Comparison of ENCODE assay signal across 20 cellular contexts in genomic region chr2:43246641-43247040, GRCh38.
"Had no signal": no experiment of that assay in that cellular context is flagged by ENCODE, and none has a peak within 500 bp of the region (broad histone marks: within the 10 kb centered on the region; RNA-seq: fewer than 3 reads in every experiment).

No MANE protein-coding gene starts in this region.

- H3K4me3 Mint-ChIP-seq: activated B cell treated with CpG ODN at 0.5 μM for 24 hours; activated CD4-positive, alpha-beta memory T cell treated with anti-CD3 and anti-CD28 coated beads for 36 hours; activated CD4-positive, alpha-beta T cell treated with anti-CD3 and anti-CD28 coated beads, Interleukin-2, amount 10 ng/mL, durations not matched to agents 7 days and 5 days; activated naive CD4-positive, alpha-beta T cell treated with anti-CD3 and anti-CD28 coated beads, Interleukin-2, amount 10 ng/mL, durations not matched to agents 7 days and 5 days; activated naive CD8-positive, alpha-beta T cell treated with anti-CD3 and anti-CD28 coated beads for 36 hours; T-helper 1 cell treated with Interleukin-12 subunit alpha and Interleukin-12 subunit beta and Interleukin-4 antibody, amounts not matched to agents 30 μg/mL and 1 μg/mL, for 36 hours had no signal

- H3K9me3 ChIP-seq: Peyer's patch had no signal

- H3K36me3 ChIP-seq: brain microvascular endothelial cell, cardiac muscle cell, Peyer's patch had no signal

- H3K27ac Mint-ChIP-seq: activated B cell treated with CpG ODN at 0.5 μM for 24 hours; activated CD4-positive, alpha-beta memory T cell treated with anti-CD3 and anti-CD28 coated beads for 36 hours; activated CD4-positive, alpha-beta T cell treated with anti-CD3 and anti-CD28 coated beads, Interleukin-2, amount 10 ng/mL, durations not matched to agents 7 days and 5 days; activated naive CD4-positive, alpha-beta T cell treated with anti-CD3 and anti-CD28 coated beads, Interleukin-2, amount 10 ng/mL, durations not matched to agents 7 days and 5 days; activated naive CD8-positive, alpha-beta T cell treated with anti-CD3 and anti-CD28 coated beads for 36 hours; activated T-helper 2 cell treated with anti-CD3 and anti-CD28 coated beads, Interferon-gamma antibody, Interleukin-2, Interleukin-4, amounts not matched to agents 10 μg/mL and 5 μg/mL and 100 μg/mL, durations not matched to agents 14 hours and 24 hours and 36 hours; T-helper 1 cell treated with Interleukin-12 subunit alpha and Interleukin-12 subunit beta and Interleukin-4 antibody, amounts not matched to agents 30 μg/mL and 1 μg/mL, for 36 hours had no signal

- H3K27ac ChIP-seq: brain microvascular endothelial cell, cardiac muscle cell, Peyer's patch had no signal

- DNase-seq: activated B cell treated with CpG ODN at 0.5 μM for 24 hours; activated CD4-positive, alpha-beta memory T cell treated with anti-CD3 and anti-CD28 coated beads for 36 hours; activated CD4-positive, alpha-beta T cell treated with anti-CD3 and anti-CD28 coated beads, Interleukin-2, amount 10 ng/mL, durations not matched to agents 7 days and 5 days; activated CD8-positive, alpha-beta memory T cell treated with anti-CD3 and anti-CD28 coated beads for 24 hours; activated gamma-delta T cell treated with Interleukin-2 at 50 U/mL for 16 hours; activated naive CD4-positive, alpha-beta T cell treated with anti-CD3 and anti-CD28 coated beads, Interleukin-2, amount 10 ng/mL, durations not matched to agents 7 days and 5 days; activated naive CD8-positive, alpha-beta T cell treated with anti-CD3 and anti-CD28 coated beads for 36 hours; activated T-cell treated with anti-CD3 and anti-CD28 coated beads, Interleukin-2, amount 50 U/mL, for 48 hours; brain microvascular endothelial cell; KG1; NCI-H1092; NCI-H1417 treated with DMSO at 0.1 percent for 48 hours; NCI-H1694; NCI-H2029 treated with DMSO at 0.1 percent for 48 hours; NCI-H510A treated with DMSO at 0.1 percent for 48 hours; Peyer's patch; SHP77 treated with DMSO at 0.1 percent for 48 hours had no signal

- H3K9me3 Mint-ChIP-seq: activated B cell treated with CpG ODN at 0.5 μM for 24 hours; activated CD4-positive, alpha-beta memory T cell treated with anti-CD3 and anti-CD28 coated beads for 36 hours; activated CD4-positive, alpha-beta T cell treated with anti-CD3 and anti-CD28 coated beads, Interleukin-2, amount 10 ng/mL, durations not matched to agents 7 days and 5 days; activated naive CD4-positive, alpha-beta T cell treated with anti-CD3 and anti-CD28 coated beads, Interleukin-2, amount 10 ng/mL, durations not matched to agents 7 days and 5 days; activated naive CD8-positive, alpha-beta T cell treated with anti-CD3 and anti-CD28 coated beads for 36 hours; activated T-helper 2 cell treated with anti-CD3 and anti-CD28 coated beads, Interferon-gamma antibody, Interleukin-2, Interleukin-4, amounts not matched to agents 10 μg/mL and 5 μg/mL and 100 μg/mL, durations not matched to agents 14 hours and 24 hours and 36 hours; T-helper 1 cell treated with Interleukin-12 subunit alpha and Interleukin-12 subunit beta and Interleukin-4 antibody, amounts not matched to agents 30 μg/mL and 1 μg/mL, for 36 hours had no signal

- H3K4me3 ChIP-seq: cardiac muscle cell, Peyer's patch had no signal

- H3K4me1 ChIP-seq: Peyer's patch had no signal

- H3K4me1 Mint-ChIP-seq: activated CD4-positive, alpha-beta T cell treated with anti-CD3 and anti-CD28 coated beads, Interleukin-2, amount 10 ng/mL, durations not matched to agents 7 days and 5 days; activated naive CD4-positive, alpha-beta T cell treated with anti-CD3 and anti-CD28 coated beads, Interleukin-2, amount 10 ng/mL, durations not matched to agents 7 days and 5 days; activated naive CD8-positive, alpha-beta T cell treated with anti-CD3 and anti-CD28 coated beads for 36 hours had no signal

- H3K36me3 Mint-ChIP-seq: activated CD4-positive, alpha-beta memory T cell treated with anti-CD3 and anti-CD28 coated beads for 36 hours; activated naive CD8-positive, alpha-beta T cell treated with anti-CD3 and anti-CD28 coated beads for 36 hours had no signal

- H3K27me3 ChIP-seq: brain microvascular endothelial cell, cardiac muscle cell, Peyer's patch had no signal

- H3K27me3 Mint-ChIP-seq: activated B cell treated with CpG ODN at 0.5 μM for 24 hours; activated CD4-positive, alpha-beta memory T cell treated with anti-CD3 and anti-CD28 coated beads for 36 hours; activated CD4-positive, alpha-beta T cell treated with anti-CD3 and anti-CD28 coated beads, Interleukin-2, amount 10 ng/mL, durations not matched to agents 7 days and 5 days; activated naive CD4-positive, alpha-beta T cell treated with anti-CD3 and anti-CD28 coated beads, Interleukin-2, amount 10 ng/mL, durations not matched to agents 7 days and 5 days; activated naive CD8-positive, alpha-beta T cell treated with anti-CD3 and anti-CD28 coated beads for 36 hours had no signal
